ENCODE assay signal across 1 cellular context in the genomic region with DNA sequence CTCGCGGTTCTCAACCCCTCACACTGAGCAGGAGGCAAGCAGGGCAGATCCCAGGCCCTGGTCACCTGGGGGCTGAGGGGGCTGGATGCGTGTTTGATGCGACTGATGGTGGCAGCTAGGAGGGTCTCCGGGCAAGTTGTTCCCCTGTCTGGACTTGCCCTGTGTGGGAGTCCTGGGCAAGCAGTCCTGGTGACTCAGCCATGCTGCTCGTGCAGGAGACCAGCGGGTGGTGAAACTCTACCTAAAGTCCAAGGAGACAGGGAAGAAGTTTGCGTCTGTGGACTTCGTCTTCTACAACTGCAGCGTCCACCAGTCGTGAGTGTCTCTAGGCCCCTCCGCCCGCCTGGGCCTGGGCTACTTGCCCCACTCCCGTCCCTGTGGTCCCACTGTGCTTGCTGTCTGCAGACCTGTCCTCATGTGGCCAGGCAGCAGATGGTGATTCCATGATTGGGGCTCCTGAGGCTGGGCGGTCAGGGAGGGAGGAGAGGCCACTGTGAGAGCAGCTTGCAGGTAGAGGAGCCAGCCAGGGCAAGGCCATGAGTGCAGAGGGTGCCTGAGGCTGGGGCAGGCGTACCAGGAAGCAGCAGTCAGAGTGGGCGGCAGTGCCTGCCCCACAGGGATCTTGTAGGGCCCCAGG.
TF ChIP-seq lines count a peak whose summit lies in the region.

No MANE protein-coding gene starts in this region.

TF ChIP-seq in HepG2, 621 proteins besides CTCF, POLR2A, EP300 and RAD21:
- TF ChIP-seq, protein P1, sequence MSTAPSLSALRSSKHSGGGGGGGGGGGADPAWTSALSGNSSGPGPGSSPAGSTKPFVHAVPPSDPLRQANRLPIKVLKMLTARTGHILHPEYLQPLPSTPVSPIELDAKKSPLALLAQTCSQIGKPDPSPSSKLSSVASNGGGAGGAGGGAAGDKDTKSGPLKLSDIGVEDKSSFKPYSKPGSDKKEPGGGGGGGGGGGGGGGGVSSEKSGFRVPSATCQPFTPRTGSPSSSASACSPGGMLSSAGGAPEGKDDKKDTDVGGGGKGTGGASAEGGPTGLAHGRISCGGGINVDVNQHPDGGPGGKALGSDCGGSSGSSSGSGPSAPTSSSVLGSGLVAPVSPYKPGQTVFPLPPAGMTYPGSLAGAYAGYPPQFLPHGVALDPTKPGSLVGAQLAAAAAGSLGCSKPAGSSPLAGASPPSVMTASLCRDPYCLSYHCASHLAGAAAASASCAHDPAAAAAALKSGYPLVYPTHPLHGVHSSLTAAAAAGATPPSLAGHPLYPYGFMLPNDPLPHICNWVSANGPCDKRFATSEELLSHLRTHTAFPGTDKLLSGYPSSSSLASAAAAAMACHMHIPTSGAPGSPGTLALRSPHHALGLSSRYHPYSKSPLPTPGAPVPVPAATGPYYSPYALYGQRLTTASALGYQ (CRISPR knock-in tag; IDR thresholded peaks at IDR 0.05), result no peak
- TF ChIP-seq BHLHE40 (IDR thresholded peaks at IDR 0.05; ENCODE audit: low read length) (no peak), THAP11 (CRISPR knock-in tag; IDR thresholded peaks at IDR 0.05) (no peak), IRF9 (CRISPR knock-in tag; IDR thresholded peaks at IDR 0.05; ENCODE audit: borderline replicate concordance) (no peak), EED (CRISPR knock-in tag; IDR thresholded peaks at IDR 0.05) (0 out of 2 replicates have a peak, but pooled peaks have one; percentile 38), NBN (conservative IDR thresholded peaks at IDR 0.05) (no peak), ZNF225 (CRISPR knock-in tag; IDR thresholded peaks at IDR 0.05) (no peak), IKZF4 (CRISPR knock-in tag; IDR thresholded peaks at IDR 0.05; ENCODE audit: borderline replicate concordance, low read depth, not compliant biosample characterization) (no peak), AGO2 (optimal IDR thresholded peaks at IDR 0.05; ENCODE audit: low read depth, low read length) (peak; percentile 35)
